ENCODE assay signal across 18 cellular contexts in the genomic region with DNA sequence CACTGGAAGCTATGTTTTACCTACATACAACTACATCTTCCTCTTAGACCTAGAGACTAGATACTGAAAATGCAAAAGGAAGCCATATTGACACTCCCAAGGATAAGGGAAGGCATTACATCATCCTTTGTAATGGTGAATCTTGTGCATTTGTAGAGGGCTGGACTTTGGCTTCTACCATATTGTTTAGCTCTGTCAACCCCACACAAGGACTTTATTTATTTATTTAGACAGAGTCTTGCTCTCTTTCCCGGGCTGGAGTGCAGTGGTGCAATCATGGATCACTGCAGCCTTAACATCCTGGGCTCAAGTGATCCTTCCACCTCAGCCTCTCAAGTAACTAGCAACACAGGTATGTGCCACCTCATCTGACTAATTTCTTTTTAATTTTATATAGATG.
DNase-seq lines count a peak whose midpoint lies in the region; ATAC-seq and TF ChIP-seq lines count a peak whose summit lies in the region.
"Had no signal": no experiment of that assay in that cellular context is flagged by ENCODE, and none has a peak within 500 bp of the region (broad histone marks: within the 10 kb centered on the region; RNA-seq: fewer than 3 reads in every experiment).

No MANE protein-coding gene starts in this region.

- POLR2A ChIA-PET in HEK293 (lab: Yijun Ruan, JAX) (no interaction called here), PC-3 (lab: Charles Lee; ENCODE audit: unreplicated experiment) (no interaction called here)

- H3K9ac ChIP-seq in PC-3 (ENCODE audit: low read length): no peak overlapping the region
- H3K9ac ChIP-seq: GM23248 had no signal

- no peaks in the 10 kb centered on the region for H3K4me1 ChIP-seq in HEK293 (ENCODE audit: control insufficient read depth, insufficient read depth, low read length)
- H3K4me1 ChIP-seq in mucosa of descending colon (ENCODE audit: low read depth): no peaks in the 10 kb centered on the region
- no peaks in the 10 kb centered on the region for H3K4me1 ChIP-seq in PC-3 (ENCODE audit: insufficient read depth, low read length)

- no peak overlapping the region for H3K4me3 ChIP-seq in HEK293 (ENCODE audit: low read depth, low read length)
- H3K4me3 ChIP-seq in mucosa of descending colon: no peak overlapping the region
- H3K4me3 ChIP-seq in PC-3 (ENCODE audit: low read length): no peak overlapping the region
- H3K4me3 ChIP-seq: GM23248 had no signal

- H3K79me2 ChIP-seq in PC-3 (ENCODE audit: low read length): no peaks in the 10 kb centered on the region

- H3K9me2 ChIP-seq in PC-3 (replicated peaks; ENCODE audit: low read length): no peaks in the 10 kb centered on the region

- H4K20me1 ChIP-seq in PC-3 (ENCODE audit: low read length): no peaks in the 10 kb centered on the region

- H3K27ac Mint-ChIP-seq in Calu3 (ENCODE audit: unreplicated experiment) (peak overlapping the region; percentile 5), immature natural killer cell (no peak overlapping the region)
- H3K27ac Mint-ChIP-seq: CD4-positive, CD25-positive, alpha-beta regulatory T cell; CD8-positive, alpha-beta T cell; H9; HFFc6 had no signal

- no peak for TF ChIP-seq CTCF in Calu3 (IDR thresholded peaks at IDR 0.05; ENCODE audit: unreplicated experiment)
- no peak for TF ChIP-seq CTCF in HEK293 (tag by site-specific recombination; IDR thresholded peaks at IDR 0.05)
- no peak for TF ChIP-seq CTCF in mucosa of descending colon (IDR thresholded peaks at IDR 0.05)
- no peak for TF ChIP-seq CTCF in PC-3 (conservative IDR thresholded peaks at IDR 0.05; ENCODE audit: low read depth, low read length)

- H3K27me3 ChIP-seq in PC-3 (ENCODE audit: low read length): no peaks in the 10 kb centered on the region

- H3K4me1 Mint-ChIP-seq in Calu3 (ENCODE audit: low read depth, unreplicated experiment) (no peaks in the 10 kb centered on the region), immature natural killer cell (peaks cover 2 to 15% of the 10 kb centered on the region in 2 donors)
- H3K4me1 Mint-ChIP-seq: H9 had no signal

- no peak for DNase-seq in Calu3
- no peak for DNase-seq in left colon
- no peak for DNase-seq in mucosa of descending colon
- DNase-seq in immature natural killer cell: no peak
- DNase-seq in PC-3: no peak
- no peak for DNase-seq in stimulated activated CD4-positive, alpha-beta T cell treated with anti-CD3 and anti-CD28 coated beads, Interleukin-2, amount 100 ng/mL, for 48 hours
- DNase-seq: C1 segment of cervical spinal cord; CD4-positive, CD25-positive, alpha-beta regulatory T cell; CD8-positive, alpha-beta T cell; DMS153; DMS79 treated with DMSO at 0.1 percent for 48 hours; GF-D8; GM23248; H9; HFFc6 had no signal

- H3F3A ChIP-seq in PC-3 (ENCODE audit: low read length, unreplicated experiment): no peaks in the 10 kb centered on the region

- no peaks in the 10 kb centered on the region for H3K36me3 ChIP-seq in HEK293 (ENCODE audit: control insufficient read depth in 2 of 2, insufficient read depth in 1 of 2, low read length in 2 of 2)
- H3K36me3 ChIP-seq in mucosa of descending colon (ENCODE audit: low read depth): no peaks in the 10 kb centered on the region
- H3K36me3 ChIP-seq in PC-3 (ENCODE audit: low read depth, low read length): no peaks in the 10 kb centered on the region

- no TSS peak for BruUV-seq in Calu3 (replicated peaks; lab: Mats Ljungman, UMichigan)
- BruUV-seq in PC-3 (replicated peaks; lab: Mats Ljungman, UMichigan): no TSS peak

- no peak overlapping the region for H3K4me2 ChIP-seq in PC-3 (ENCODE audit: low read length)

- H3K4me3 Mint-ChIP-seq in Calu3 (ENCODE audit: low read depth, unreplicated experiment): no peak overlapping the region
- no peak overlapping the region for H3K4me3 Mint-ChIP-seq in immature natural killer cell
- H3K4me3 Mint-ChIP-seq: CD4-positive, CD25-positive, alpha-beta regulatory T cell; CD8-positive, alpha-beta T cell; H9; HFFc6 had no signal

- intact Hi-C loops in Calu3 (cut with micrococcal nuclease; ENCODE audit: unreplicated experiment): no loop called here
- intact Hi-C loops in left colon (cut with DNase I, micrococcal nuclease): no loop called here
- intact Hi-C loops in mucosa of descending colon (cut with DNase I, micrococcal nuclease): no loop called here
- intact Hi-C loops in PC-3 (cut with micrococcal nuclease): no loop called here

- H3K27me3 Mint-ChIP-seq in Calu3 (ENCODE audit: unreplicated experiment) (no peaks in the 10 kb centered on the region), immature natural killer cell (ENCODE audit: low read depth in 3 of 3) (peaks cover 0 to 2% (median 0%) of the 10 kb centered on the region in 3 donors)
- H3K27me3 Mint-ChIP-seq: CD4-positive, CD25-positive, alpha-beta regulatory T cell had no signal

- CTCF ChIA-PET in Calu3 (lab: Charles Lee) (no interaction called here), HEK293 (lab: Yijun Ruan, JAX) (interaction anchor here (0.6 to 1.3 kb wide), 2 partner anchors 40 to 116 kb away, joined by 3 to 4 read pairs; no protein-coding TSS in a partner anchor), PC-3 (lab: Charles Lee) (no interaction called here)

- H2AFZ ChIP-seq in PC-3 (ENCODE audit: low read length): no peak overlapping the region
- H2AFZ ChIP-seq: GM23248 had no signal

- ATAC-seq in left colon (peak; percentile 54), mucosa of descending colon (peak; percentile 45), PC-3 (no peak), GM18909 (IDR thresholded peaks at IDR 0.05; ENCODE audit: poor library complexity, unreplicated experiment) (no peak)
- ATAC-seq: CD8-positive, alpha-beta T cell; HCT116 had no signal

- peaks cover 3% of the 10 kb centered on the region for H3K9me3 Mint-ChIP-seq in Calu3 (ENCODE audit: low read depth, unreplicated experiment)
- H3K9me3 Mint-ChIP-seq in immature natural killer cell: no peaks in the 10 kb centered on the region
- H3K9me3 Mint-ChIP-seq: CD8-positive, alpha-beta T cell; HFFc6 had no signal

- H3K9me3 ChIP-seq in HEK293 (ENCODE audit: control insufficient read depth, insufficient read depth, low read depth, low read length) (no peaks in the 10 kb centered on the region), mucosa of descending colon (no peaks in the 10 kb centered on the region), PC-3 (ENCODE audit: low read length) (no peaks in the 10 kb centered on the region)

- H3K36me3 Mint-ChIP-seq in Calu3 (ENCODE audit: insufficient read depth, unreplicated experiment) (no peaks in the 10 kb centered on the region), immature natural killer cell (peaks cover 6 to 9% (median 8%) of the 10 kb centered on the region in 3 donors)
- H3K36me3 Mint-ChIP-seq: CD8-positive, alpha-beta T cell had no signal

- H3K27ac ChIP-seq in HEK293 (ENCODE audit: extremely low read depth, low read depth, low read length) (no peak overlapping the region), PC-3 (ENCODE audit: low read length) (no peak overlapping the region)
- H3K27ac ChIP-seq: GM23248 had no signal

TF ChIP-seq in HEK293, 187 proteins besides CTCF, POLR2A, EP300 and RAD21:
- TF ChIP-seq, protein P1, sequence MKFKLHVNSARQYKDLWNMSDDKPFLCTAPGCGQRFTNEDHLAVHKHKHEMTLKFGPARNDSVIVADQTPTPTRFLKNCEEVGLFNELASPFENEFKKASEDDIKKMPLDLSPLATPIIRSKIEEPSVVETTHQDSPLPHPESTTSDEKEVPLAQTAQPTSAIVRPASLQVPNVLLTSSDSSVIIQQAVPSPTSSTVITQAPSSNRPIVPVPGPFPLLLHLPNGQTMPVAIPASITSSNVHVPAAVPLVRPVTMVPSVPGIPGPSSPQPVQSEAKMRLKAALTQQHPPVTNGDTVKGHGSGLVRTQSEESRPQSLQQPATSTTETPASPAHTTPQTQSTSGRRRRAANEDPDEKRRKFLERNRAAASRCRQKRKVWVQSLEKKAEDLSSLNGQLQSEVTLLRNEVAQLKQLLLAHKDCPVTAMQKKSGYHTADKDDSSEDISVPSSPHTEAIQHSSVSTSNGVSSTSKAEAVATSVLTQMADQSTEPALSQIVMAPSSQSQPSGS (tag by site-specific recombination; IDR thresholded peaks at IDR 0.05; ENCODE audit: low read depth): peak; percentile 37; the same call in 1 of the 2 replicates
- TF ChIP-seq TRIM28 (IDR thresholded peaks at IDR 0.05; ENCODE audit: borderline replicate concordance, low read length) (no peak), ZNF350 (tag by site-specific recombination; IDR thresholded peaks at IDR 0.05) (no peak)
TF ChIP-seq in HEK293: peak in this region for 1.

Comparison
In these comparisons a context has a peak if more than half of its experiments do, and no peak if none do; other contexts are left out.
1. ATAC-seq: peak in left colon (single experiment) and mucosa of descending colon (single experiment); none in PC-3 (single experiment) and GM18909 (single experiment).